Comparison of ENCODE assay signal across 25 cellular contexts in the genomic region with DNA sequence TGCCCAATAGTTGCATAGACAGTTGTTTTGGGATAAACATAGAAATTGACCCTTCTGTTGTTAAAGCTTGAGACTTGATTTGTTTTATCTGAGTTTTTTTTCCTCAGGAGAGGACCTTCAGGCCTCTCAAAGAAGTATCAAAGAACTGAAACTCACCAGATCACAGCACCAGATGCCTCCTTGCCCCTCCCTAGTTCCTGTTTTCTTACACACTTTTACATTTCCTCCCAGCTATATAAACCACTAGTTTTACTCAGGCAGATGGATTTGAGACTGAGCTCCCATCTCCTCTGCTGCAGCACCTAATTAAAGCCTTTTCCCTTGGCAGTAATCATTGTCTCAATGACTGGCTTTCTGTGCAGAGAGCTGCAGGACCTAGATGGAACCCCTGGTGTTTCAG.
DNase-seq lines count a peak whose midpoint lies in the region; ATAC-seq and TF ChIP-seq lines count a peak whose summit lies in the region.
"Had no signal": no experiment of that assay in that cellular context is flagged by ENCODE, and none has a peak within 500 bp of the region (broad histone marks: within the 10 kb centered on the region; RNA-seq: fewer than 3 reads in every experiment).

No MANE protein-coding gene starts in this region.

- peak overlapping the region; percentile 60 for H2AFZ ChIP-seq in KMS-11 (ENCODE audit: low read depth)
- H2AFZ ChIP-seq: neural progenitor cell had no signal

- TF ChIP-seq CTCF in KMS-11 (conservative IDR thresholded peaks at IDR 0.05; ENCODE audit: low read depth, low read length) (no peak), nephron progenitor cell (IDR thresholded peaks at IDR 0.05) (no peak)

- H4K20me1 ChIP-seq in KMS-11 (ENCODE audit: insufficient read depth): no peaks in the 10 kb centered on the region

- H3K27ac ChIP-seq in KMS-11: peak overlapping the region; percentile 23
- H3K27ac ChIP-seq: esophagus muscularis mucosa, heart right ventricle, neural progenitor cell, spleen, VCaP had no signal

- POLR2A ChIA-PET in activated CD8-positive, alpha-beta T cell treated with anti-CD3 and anti-CD28 coated beads, Interleukin-2, amount 10 ng/mL, durations not matched to agents 7 days and 5 days (lab: Charles Lee): no interaction called here

- peaks cover 18% of the 10 kb centered on the region for H3K4me1 Mint-ChIP-seq in activated T-cell treated with anti-CD3 and anti-CD28 coated beads, Interleukin-2, amount 50 U/mL, for 72 hours (ENCODE audit: low read depth)
- H3K4me1 Mint-ChIP-seq in activated CD8-positive, alpha-beta T cell treated with anti-CD3 and anti-CD28 coated beads, Interleukin-2, amount 10 ng/mL, durations not matched to agents 7 days and 5 days (ENCODE audit: low read depth): peaks cover 17% of the 10 kb centered on the region
- H3K4me1 Mint-ChIP-seq in nephron progenitor cell: peaks cover 22% of the 10 kb centered on the region
- H3K4me1 Mint-ChIP-seq: CD4-positive, alpha-beta memory T cell had no signal

- H3K27me3 Mint-ChIP-seq in activated T-cell treated with anti-CD3 and anti-CD28 coated beads, Interleukin-2, amount 50 U/mL, for 72 hours (ENCODE audit: low read depth): no peaks in the 10 kb centered on the region
- H3K27me3 Mint-ChIP-seq in activated CD8-positive, alpha-beta T cell treated with anti-CD3 and anti-CD28 coated beads, Interleukin-2, amount 10 ng/mL, durations not matched to agents 7 days and 5 days (ENCODE audit: low read depth): no peaks in the 10 kb centered on the region
- no peaks in the 10 kb centered on the region for H3K27me3 Mint-ChIP-seq in nephron progenitor cell (ENCODE audit: low read depth, poor library complexity)
- H3K27me3 Mint-ChIP-seq: CD4-positive, alpha-beta memory T cell had no signal

- peak overlapping the region; percentile 36 for H3K4me2 ChIP-seq in KMS-11
- H3K4me2 ChIP-seq: neural progenitor cell, SK-N-SH had no signal

- ATAC-seq in activated T-cell treated with anti-CD3 and anti-CD28 coated beads, Interleukin-2, amount 50 U/mL, for 72 hours (replicated peaks in 1 of 2): no peak
- no peak for ATAC-seq in activated CD8-positive, alpha-beta T cell treated with anti-CD3 and anti-CD28 coated beads, Interleukin-2, amount 10 ng/mL, durations not matched to agents 7 days and 5 days
- ATAC-seq in GM19452 (IDR thresholded peaks at IDR 0.05; ENCODE audit: unreplicated experiment) (no peak), GM21390 (IDR thresholded peaks at IDR 0.05; ENCODE audit: unreplicated experiment) (no peak)
- ATAC-seq: heart right ventricle, right cardiac atrium had no signal

- peak overlapping the region; percentile 88 for H3K27ac Mint-ChIP-seq in activated T-cell treated with anti-CD3 and anti-CD28 coated beads, Interleukin-2, amount 50 U/mL, for 72 hours
- peak overlapping the region; percentile 78 for H3K27ac Mint-ChIP-seq in activated CD8-positive, alpha-beta T cell treated with anti-CD3 and anti-CD28 coated beads, Interleukin-2, amount 10 ng/mL, durations not matched to agents 7 days and 5 days
- peak overlapping the region; percentile 15 for H3K27ac Mint-ChIP-seq in nephron progenitor cell
- H3K27ac Mint-ChIP-seq: neural progenitor cell had no signal

- DNase-seq in activated T-cell treated with anti-CD3 and anti-CD28 coated beads, Interleukin-2, amount 50 U/mL, for 72 hours: no peak
- DNase-seq in activated T-cell treated with anti-CD3 and anti-CD28 coated beads for 4 hours (no peak), nephron progenitor cell (no peak), NCI-H2196 (lab: John Stamatoyannopoulos, UW; ENCODE audit: unreplicated experiment) (no peak)
- DNase-seq in activated CD8-positive, alpha-beta T cell treated with anti-CD3 and anti-CD28 coated beads, Interleukin-2, amount 10 ng/mL, durations not matched to agents 7 days and 5 days: no peak
- DNase-seq: activated CD8-positive, alpha-beta memory T cell treated with anti-CD3 and anti-CD28 coated beads, Interleukin-2, amount 50 U/mL, for 48 hours; caudate nucleus; CD4-positive, alpha-beta memory T cell; foreskin melanocyte; heart right ventricle; KBM-7; NCI-H146; NCI-H2107; NCI-H446; NCI-H774; posterior cingulate gyrus; right cardiac atrium; SK-N-SH; spleen had no signal

- H3K9ac ChIP-seq in KMS-11: no peak overlapping the region
- H3K9ac ChIP-seq: neural progenitor cell, SK-N-SH had no signal

- H3K4me3 ChIP-seq in KMS-11 (IDR thresholded peaks at IDR 0.05; ENCODE audit: insufficient read depth, low read depth, low read length): no peak overlapping the region
- H3K4me3 ChIP-seq: esophagus muscularis mucosa, heart right ventricle, neural progenitor cell, spleen had no signal

- H3K27me3 ChIP-seq in KMS-11 (ENCODE audit: insufficient read depth, low read depth): no peaks in the 10 kb centered on the region
- H3K27me3 ChIP-seq: esophagus muscularis mucosa, heart right ventricle, neural progenitor cell, spleen had no signal

- peaks cover 0 to 2% of the 10 kb centered on the region in 2 donors for H3K9me3 Mint-ChIP-seq in activated T-cell treated with anti-CD3 and anti-CD28 coated beads, Interleukin-2, amount 50 U/mL, for 72 hours
- peaks cover 4% of the 10 kb centered on the region for H3K9me3 Mint-ChIP-seq in activated CD8-positive, alpha-beta T cell treated with anti-CD3 and anti-CD28 coated beads, Interleukin-2, amount 10 ng/mL, durations not matched to agents 7 days and 5 days (ENCODE audit: insufficient read depth)
- H3K9me3 Mint-ChIP-seq in nephron progenitor cell: peaks cover 22% of the 10 kb centered on the region

- no peaks in the 10 kb centered on the region for H3K79me2 ChIP-seq in KMS-11 (ENCODE audit: insufficient read depth, low read depth)

- H3K4me3 Mint-ChIP-seq in activated T-cell treated with anti-CD3 and anti-CD28 coated beads, Interleukin-2, amount 50 U/mL, for 72 hours: peak overlapping the region; percentile 1 to 51
- H3K4me3 Mint-ChIP-seq in activated CD8-positive, alpha-beta T cell treated with anti-CD3 and anti-CD28 coated beads, Interleukin-2, amount 10 ng/mL, durations not matched to agents 7 days and 5 days: peak overlapping the region; percentile 3
- no peak overlapping the region for H3K4me3 Mint-ChIP-seq in nephron progenitor cell
- H3K4me3 Mint-ChIP-seq: neural progenitor cell had no signal

- H3K4me1 ChIP-seq in KMS-11 (ENCODE audit: low read depth, poor library complexity, severe bottlenecking): peaks cover 26% of the 10 kb centered on the region
- H3K4me1 ChIP-seq: esophagus muscularis mucosa, heart right ventricle, spleen had no signal

- CTCF ChIA-PET in activated CD8-positive, alpha-beta T cell treated with anti-CD3 and anti-CD28 coated beads, Interleukin-2, amount 10 ng/mL, durations not matched to agents 7 days and 5 days (lab: Charles Lee): no interaction called here

- no peaks in the 10 kb centered on the region for H3K36me3 ChIP-seq in KMS-11 (ENCODE audit: insufficient read depth)
- H3K36me3 ChIP-seq: esophagus muscularis mucosa, heart right ventricle, neural progenitor cell, spleen had no signal

- no peaks in the 10 kb centered on the region for H3K36me3 Mint-ChIP-seq in activated T-cell treated with anti-CD3 and anti-CD28 coated beads, Interleukin-2, amount 50 U/mL, for 72 hours (ENCODE audit: insufficient read depth in 2 of 2)
- no peaks in the 10 kb centered on the region for H3K36me3 Mint-ChIP-seq in activated CD8-positive, alpha-beta T cell treated with anti-CD3 and anti-CD28 coated beads, Interleukin-2, amount 10 ng/mL, durations not matched to agents 7 days and 5 days (ENCODE audit: low read depth)
- H3K36me3 Mint-ChIP-seq in nephron progenitor cell (ENCODE audit: low read depth): peaks cover 7% of the 10 kb centered on the region
- H3K36me3 Mint-ChIP-seq: CD4-positive, alpha-beta memory T cell; neural progenitor cell had no signal

Comparison
In these comparisons a context has a peak if more than half of its experiments do, and no peak if none do; other contexts are left out.
1. H3K27ac Mint-ChIP-seq: peak in every context shown above with its lines; median percentile 88 in activated T-cell treated with anti-CD3 and anti-CD28 coated beads, Interleukin-2, amount 50 U/mL, for 72 hours; 78 in activated CD8-positive, alpha-beta T cell treated with anti-CD3 and anti-CD28 coated beads, Interleukin-2, amount 10 ng/mL, durations not matched to agents 7 days and 5 days; 15 in nephron progenitor cell.